11 cellular contexts compared by ENCODE assay signal in genomic region chr17:60151355-60151754, GRCh38. TPM values are rescaled to one million over a fixed set of nuclear protein-coding genes. Genes with fewer than 3 reads are reported as not detected.
A peak's percentile ranks its signal among the peaks of the same experiment; 100 is the strongest.
DNase-seq lines count a peak whose midpoint lies in the region; ATAC-seq and TF ChIP-seq lines count a peak whose summit lies in the region.
"Had no signal": no experiment of that assay in that cellular context is flagged by ENCODE, and none has a peak within 500 bp of the region (broad histone marks: within the 10 kb centered on the region; RNA-seq: fewer than 3 reads in every experiment).

No MANE protein-coding gene starts in this region.

- no peak overlapping the region for H3K9ac ChIP-seq in H9 (ENCODE audit: extremely low read depth, insufficient read length, low read length)

- H4K8ac ChIP-seq in H9 (replicated peaks; ENCODE audit: insufficient read length, low read depth, low read length) = no peak overlapping the region

- H4K5ac ChIP-seq in H9 (ENCODE audit: insufficient read length, low read depth, low read length) = no peak overlapping the region

- H3K79me1 ChIP-seq in H9 (ENCODE audit: insufficient read depth, low read depth, low read length, poor library complexity, severe bottlenecking) = no peaks in the 10 kb centered on the region

- TF ChIP-seq CTCF in H9 (conservative IDR thresholded peaks at IDR 0.05) (no peak), neural crest cell (conservative IDR thresholded peaks at IDR 0.05) (no peak)

- WGBS in H9 (ENCODE audit: extremely low coverage, insufficient read length, low lambda C conversion rate) = no CpG with 5 or more reads among the region's 5 CpGs

- peak overlapping the region in 1 of 2 experiments; percentile 84; a peak in 2 of 5 replicates for H3K4me3 Mint-ChIP-seq in H9
- no peak overlapping the region for H3K4me3 Mint-ChIP-seq in activated CD4-positive, alpha-beta memory T cell treated with anti-CD3 and anti-CD28 coated beads, Interleukin-2, amount 10 ng/mL, durations not matched to agents 7 days and 5 days
- H3K4me3 Mint-ChIP-seq in neural crest cell = peak overlapping the region; percentile 47

- H3K4ac ChIP-seq in H9 (ENCODE audit: low read depth, low read length) = no peak overlapping the region

- no peak overlapping the region for H2AK5ac ChIP-seq in H9 (ENCODE audit: insufficient read length, low read length)

- peak overlapping the region; percentile 53 for H3K4me2 ChIP-seq in H9 (ENCODE audit: insufficient read depth, insufficient read length, low read length)

- peaks cover 21% of the 10 kb centered on the region for H3K4me1 ChIP-seq in H9 (ENCODE audit: insufficient read depth, low read length)

- no peak overlapping the region for H3K14ac ChIP-seq in H9 (ENCODE audit: insufficient read depth, low read length)

- peaks cover 34 to 56% of the 10 kb centered on the region in 2 experiments for H3K4me1 Mint-ChIP-seq in H9
- H3K4me1 Mint-ChIP-seq in activated CD4-positive, alpha-beta memory T cell treated with anti-CD3 and anti-CD28 coated beads, Interleukin-2, amount 10 ng/mL, durations not matched to agents 7 days and 5 days = peaks cover 17% of the 10 kb centered on the region
- peaks cover 5% of the 10 kb centered on the region for H3K4me1 Mint-ChIP-seq in neural crest cell

- H3T11ph ChIP-seq in H9 (ENCODE audit: low read length) = no peak overlapping the region

- H3K56ac ChIP-seq in H9 (ENCODE audit: insufficient read length, low read depth, low read length) = no peak overlapping the region

- peaks cover 73% of the 10 kb centered on the region for H3K27me3 Mint-ChIP-seq in H9 (ENCODE audit: low read depth)
- H3K27me3 Mint-ChIP-seq in activated CD4-positive, alpha-beta memory T cell treated with anti-CD3 and anti-CD28 coated beads, Interleukin-2, amount 10 ng/mL, durations not matched to agents 7 days and 5 days = peaks cover 62% of the 10 kb centered on the region
- peaks cover 83% of the 10 kb centered on the region for H3K27me3 Mint-ChIP-seq in neural crest cell (ENCODE audit: low read depth)

- H4K20me1 ChIP-seq in H9 (ENCODE audit: control insufficient read depth, insufficient read depth, insufficient read length) = no peaks in the 10 kb centered on the region

- no peak overlapping the region for H3K27ac ChIP-seq in H9 (ENCODE audit: insufficient read length, low read depth, low read length)

- no peak overlapping the region for H2BK20ac ChIP-seq in H9 (ENCODE audit: low read depth, low read length, poor library complexity, severe bottlenecking)

- no peak overlapping the region for H2BK15ac ChIP-seq in H9 (ENCODE audit: low read depth, low read length)

- no peaks in the 10 kb centered on the region; a peak in 1 of 5 replicates for H3K9me3 Mint-ChIP-seq in H9
- H3K9me3 Mint-ChIP-seq in activated CD4-positive, alpha-beta memory T cell treated with anti-CD3 and anti-CD28 coated beads, Interleukin-2, amount 10 ng/mL, durations not matched to agents 7 days and 5 days = no peaks in the 10 kb centered on the region
- H3K9me3 Mint-ChIP-seq in neural crest cell = no peaks in the 10 kb centered on the region

- H2BK120ac ChIP-seq in H9 (ENCODE audit: low read depth, low read length, poor library complexity, severe bottlenecking) = no peak overlapping the region

- POLR2A ChIA-PET in activated CD4-positive, alpha-beta memory T cell treated with anti-CD3 and anti-CD28 coated beads, Interleukin-2, amount 10 ng/mL, durations not matched to agents 7 days and 5 days (lab: Charles Lee) = interaction anchor here (0.7 to 1.8 kb wide), 3 partner anchors 19 to 532 kb away, joined by 3 to 5 read pairs (median 3); partner anchors contain the start of gene CLTC

- no peaks in the 10 kb centered on the region for H3K79me2 ChIP-seq in H9 (ENCODE audit: insufficient read depth, low read length)

- H3K27me3 ChIP-seq in H9 (ENCODE audit: insufficient read depth, low read length) = peaks cover 14% of the 10 kb centered on the region

- H2AFZ ChIP-seq in H9 (ENCODE audit: low read length) = no peak overlapping the region

- H3K27ac Mint-ChIP-seq in H9 = no peak overlapping the region
- no peak overlapping the region for H3K27ac Mint-ChIP-seq in activated CD4-positive, alpha-beta memory T cell treated with anti-CD3 and anti-CD28 coated beads, Interleukin-2, amount 10 ng/mL, durations not matched to agents 7 days and 5 days
- no peak overlapping the region for H3K27ac Mint-ChIP-seq in neural crest cell (ENCODE audit: unreplicated experiment)

- H3K9me3 ChIP-seq in H9 (ENCODE audit: control insufficient read depth, low read depth, low read length) = no peaks in the 10 kb centered on the region

- no peak overlapping the region for H4K91ac ChIP-seq in H9 (ENCODE audit: insufficient read length, low read depth, low read length)

- ATAC-seq in HG02970 (IDR thresholded peaks at IDR 0.05; ENCODE audit: low FRiP score, unreplicated experiment) = no peak
- ATAC-seq: SK-N-SH treated with all-trans-retinoic acid at 6 μM for 48 hours had no signal

- no peaks in the 10 kb centered on the region for H3K36me3 Mint-ChIP-seq in H9 (ENCODE audit: insufficient read depth in 1 of 3, low read depth in 3 of 3)
- H3K36me3 Mint-ChIP-seq in activated CD4-positive, alpha-beta memory T cell treated with anti-CD3 and anti-CD28 coated beads, Interleukin-2, amount 10 ng/mL, durations not matched to agents 7 days and 5 days (ENCODE audit: low read depth) = no peaks in the 10 kb centered on the region
- no peaks in the 10 kb centered on the region for H3K36me3 Mint-ChIP-seq in neural crest cell (ENCODE audit: low read depth)

- no peak overlapping the region for H3K23ac ChIP-seq in H9 (ENCODE audit: insufficient read length, low read depth, low read length)

- no peak overlapping the region for H3K18ac ChIP-seq in H9 (ENCODE audit: insufficient read length, low read depth, low read length)

- no peak overlapping the region for H2BK12ac ChIP-seq in H9 (ENCODE audit: insufficient read length, low read depth, low read length)

- CTCF ChIA-PET in activated CD4-positive, alpha-beta memory T cell treated with anti-CD3 and anti-CD28 coated beads, Interleukin-2, amount 10 ng/mL, durations not matched to agents 7 days and 5 days (lab: Charles Lee) = interaction anchor here (0.7 to 2.8 kb wide), 6 partner anchors 9 to 487 kb away, joined by 3 to 25 read pairs (median 4); no protein-coding TSS in a partner anchor

- peak; percentile 45 for DNase-seq in activated CD4-positive, alpha-beta T cell treated with anti-CD3 and anti-CD28 coated beads for 48 hours
- no peak for DNase-seq in activated CD4-positive, alpha-beta T cell treated with anti-CD3 and anti-CD28 coated beads, Interleukin-2, amount 50 U/mL, for 1 hour
- DNase-seq in H9 (no peak), neural crest cell (ENCODE audit: low read depth, low spot score) (no peak), MV-4-11 (lab: John Stamatoyannopoulos, UW) (no peak), ecto neural progenitor cell (ENCODE audit: low spot score) (no peak)
- DNase-seq in activated CD4-positive, alpha-beta memory T cell treated with anti-CD3 and anti-CD28 coated beads, Interleukin-2, amount 10 ng/mL, durations not matched to agents 7 days and 5 days = peak; percentile 42
- DNase-seq: foreskin fibroblast, NCI-H1417 treated with DMSO at 0.1 percent for 48 hours had no signal

- H3K23me2 ChIP-seq in H9 (ENCODE audit: insufficient read length, low read depth, low read length, poor library complexity, severe bottlenecking) = peaks cover 6% of the 10 kb centered on the region

- no peak overlapping the region for H2BK5ac ChIP-seq in H9 (ENCODE audit: insufficient read length, low read length)

RNA-seq across cellular contexts. Expression of gene CA4, which starts 1.6 kb away (rescaled TPM):
- total RNA-seq in H9 (2021) (1.4 and 1.7 TPM in 2 replicates), neural crest cell (0.26 TPM in 1 of 2 replicates, not detected in the other)
- total RNA-seq in activated CD4-positive, alpha-beta memory T cell treated with anti-CD3 and anti-CD28 coated beads, Interleukin-2, amount 10 ng/mL, durations not matched to agents 7 days and 5 days = not detected

Comparison
In these comparisons a context has a peak if more than half of its experiments do, and no peak if none do; other contexts are left out.
1. DNase-seq: peak in activated CD4-positive, alpha-beta T cell treated with anti-CD3 and anti-CD28 coated beads for 48 hours (single experiment) and activated CD4-positive, alpha-beta memory T cell treated with anti-CD3 and anti-CD28 coated beads, Interleukin-2, amount 10 ng/mL, durations not matched to agents 7 days and 5 days (single experiment); none in activated CD4-positive, alpha-beta T cell treated with anti-CD3 and anti-CD28 coated beads, Interleukin-2, amount 50 U/mL, for 1 hour (single experiment), H9 (single experiment), neural crest cell (single experiment), MV-4-11 (single experiment) and ecto neural progenitor cell (single experiment).